Comparison of ENCODE assay signal across 8 cellular contexts in the genomic region with DNA sequence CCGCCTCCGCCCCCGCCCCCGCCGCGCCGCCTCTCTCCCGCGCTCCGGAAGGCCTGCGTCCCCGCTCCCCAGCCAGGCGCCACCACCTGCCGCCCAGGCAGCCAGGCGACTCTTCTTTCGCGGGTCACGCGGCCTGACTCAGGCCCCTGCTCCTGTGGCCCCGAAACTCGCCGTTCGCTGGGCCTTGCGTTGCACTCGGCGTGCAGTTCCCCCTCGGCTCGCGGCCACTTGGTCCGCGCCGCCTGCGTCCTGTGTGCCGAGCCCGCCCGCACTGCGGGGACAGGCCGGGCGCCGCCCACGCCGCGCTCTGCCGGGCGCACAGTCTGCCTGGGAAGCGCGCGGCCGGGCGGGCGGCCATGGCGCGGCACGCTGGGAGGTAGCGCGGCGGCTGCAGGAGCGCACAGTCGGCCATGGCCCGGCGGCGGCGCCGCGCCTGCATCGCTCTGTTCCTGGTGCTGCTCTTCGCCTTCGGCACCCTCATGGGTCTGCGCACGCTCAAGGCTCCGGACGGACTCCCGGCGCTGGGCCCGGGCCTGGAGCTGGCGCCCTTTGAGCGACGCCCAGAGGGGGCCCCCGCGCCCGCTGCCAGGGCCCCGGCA. TPM values are rescaled to one million over a fixed set of nuclear protein-coding genes. Genes with fewer than 3 reads are reported as not detected.
DNase-seq lines count a peak whose midpoint lies in the region; ATAC-seq, FAIRE-seq and TF ChIP-seq lines count a peak whose summit lies in the region.

A gene with protein sequence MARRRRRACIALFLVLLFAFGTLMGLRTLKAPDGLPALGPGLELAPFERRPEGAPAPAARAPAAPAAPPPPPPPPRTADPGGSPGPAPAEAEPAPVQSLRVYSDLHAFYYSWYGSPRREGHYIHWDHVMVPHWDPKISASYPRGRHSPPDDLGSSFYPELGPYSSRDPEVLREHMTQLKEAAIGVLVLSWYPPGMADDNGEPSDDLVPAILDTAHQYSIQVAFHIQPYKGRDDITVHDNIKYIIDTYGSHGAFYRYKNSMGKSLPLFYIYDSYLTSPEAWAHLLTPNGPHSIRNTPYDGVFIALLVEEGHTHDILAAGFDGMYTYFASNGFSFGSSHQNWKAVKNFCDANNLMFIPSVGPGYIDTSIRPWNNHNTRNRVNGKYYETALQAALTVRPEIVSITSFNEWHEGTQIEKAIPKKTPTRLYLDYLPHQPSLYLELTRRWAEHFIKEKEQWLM (plus strand): TSS at position 75 of the 599 bp plus-strand sequence. CDS start 336 bp downstream, at position 411.

- H4K8ac ChIP-seq in H1 (ENCODE audit: extremely low read depth, insufficient read depth, low read length) = peak within 1 kb of the TSS; percentile 42; the same call in 1 of the 2 replicates

- H3K4me3 ChIP-seq in HCT116 (replicated peaks in 1 of 2; ENCODE audit: low read depth in 1 of 2, low read length in 2 of 2) (peak within 1 kb of the TSS; percentile 63 to 76), H1 (ENCODE audit: extremely low read depth in 1 of 4, insufficient read depth in 2 of 4, low read depth in 3 of 4, low read length in 4 of 4) (peak within 1 kb of the TSS; percentile 60 to 79 (median 68)), stomach smooth muscle (ENCODE audit: low read length in 2 of 2) (peak within 1 kb of the TSS; percentile 25 to 76)

- intact Hi-C loops in HCT116 (cut with micrococcal nuclease) = loop anchor here (5.0 kb wide), 1 partner anchor 102 kb away; a partner anchor contains a TSS

- no peaks in the 10 kb centered on the region for H3K79me1 ChIP-seq in H1 (ENCODE audit: low read depth, low read length)

- peaks cover 15% of the 10 kb centered on the region for H3K79me2 ChIP-seq in HCT116 (ENCODE audit: insufficient read depth, low read length)
- no peaks in the 10 kb centered on the region for H3K79me2 ChIP-seq in H1 (ENCODE audit: control insufficient read depth in 1 of 2, insufficient read depth in 2 of 2, low read length in 2 of 2)

- no peak for FAIRE-seq in H1 (lab: Jason Lieb, UNC)

- H2BK5ac ChIP-seq in H1 (ENCODE audit: low read depth, low read length) = no peak within 1 kb of the TSS; the same call in 1 of the 2 replicates

- H3K9me3 ChIP-seq in HCT116 (ENCODE audit: control insufficient read depth in 1 of 2, insufficient read depth in 1 of 2, low read depth in 1 of 2, low read length in 2 of 2) (no peaks in the 10 kb centered on the region), H1 (ENCODE audit: insufficient read depth in 2 of 2, low read depth in 1 of 2, low read length in 1 of 2) (no peaks in the 10 kb centered on the region), stomach smooth muscle (ENCODE audit: control insufficient read depth in 2 of 2, low read length in 2 of 2) (no peaks in the 10 kb centered on the region)

- H2BK12ac ChIP-seq in H1 (ENCODE audit: low read depth, low read length) = no peak within 1 kb of the TSS

- peaks cover 10 to 17% of the 10 kb centered on the region in 2 experiments; a peak in 3 of 4 replicates for H3K4me1 ChIP-seq in HCT116 (ENCODE audit: control insufficient read depth in 1 of 2, insufficient read depth in 2 of 2, low read length in 2 of 2)
- peaks cover 0 to 7% (median 5%) of the 10 kb centered on the region in 4 experiments; a peak in 6 of 7 replicates for H3K4me1 ChIP-seq in H1 (replicated peaks in 1 of 4; ENCODE audit: control insufficient read depth in 3 of 4, insufficient read depth in 4 of 4, low read length in 3 of 4)
- peaks cover 9% of the 10 kb centered on the region for H3K4me1 ChIP-seq in stomach smooth muscle (ENCODE audit: control insufficient read depth, insufficient read depth, low read length)

- H3K56ac ChIP-seq in H1 (replicated peaks; ENCODE audit: insufficient read length, low read depth, low read length) = no peak within 1 kb of the TSS

- DNase-seq in GM03348 (ENCODE audit: low spot score) (peak; percentile 85), HCT116 (ENCODE audit: low read depth, low spot score) (peak; percentile 33), NCI-H146 treated with DMSO at 0.1 percent for 48 hours (lab: John Stamatoyannopoulos, UW; ENCODE audit: unreplicated experiment) (peak; percentile 14), H1 (ENCODE audit: low read depth in 1 of 2, low spot score in 2 of 2) (peak in 1 of 2 experiments; percentile 60), medulla oblongata (ENCODE audit: extremely low spot score) (peak; percentile 11)

- H3K23me2 ChIP-seq in H1 (ENCODE audit: low read depth, low read length) = peaks cover 8% of the 10 kb centered on the region

- H3K9me2 ChIP-seq in HCT116 (ENCODE audit: insufficient read depth) = no peaks in the 10 kb centered on the region

- H2BK20ac ChIP-seq in H1 (ENCODE audit: low read length) = no peak within 1 kb of the TSS

- H2BK120ac ChIP-seq in H1 (replicated peaks; ENCODE audit: low read depth, low read length) = no peak within 1 kb of the TSS

- peaks cover 2 to 4% of the 10 kb centered on the region in 2 experiments; a peak in 2 of 4 replicates for H3K36me3 ChIP-seq in HCT116 (ENCODE audit: control insufficient read depth in 1 of 2, insufficient read depth in 2 of 2, low read length in 2 of 2)
- H3K36me3 ChIP-seq in H1 (ENCODE audit: control insufficient read depth in 2 of 4, insufficient read depth in 4 of 4, low read length in 3 of 4) = no peaks in the 10 kb centered on the region
- peaks cover 0 to 3% of the 10 kb centered on the region in 2 donors for H3K36me3 ChIP-seq in stomach smooth muscle (ENCODE audit: control insufficient read depth in 2 of 2, insufficient read depth in 2 of 2, low read length in 2 of 2)

- H3K27me3 ChIP-seq in HCT116 (ENCODE audit: insufficient read depth, low read length) (no peaks in the 10 kb centered on the region), H1 (replicated peaks in 1 of 4; ENCODE audit: control insufficient read depth in 3 of 4, extremely low read depth in 1 of 4, insufficient read depth in 3 of 4, low read length in 3 of 4) (peaks cover 10 to 38% (median 31%) of the 10 kb centered on the region in 4 experiments), stomach smooth muscle (ENCODE audit: control insufficient read depth in 1 of 2, insufficient read depth in 2 of 2, low read length in 2 of 2) (peaks cover 0 to 8% of the 10 kb centered on the region in 2 donors)

- no peak within 1 kb of the TSS for H2AK5ac ChIP-seq in H1 (ENCODE audit: low read depth, low read length)

- TF ChIP-seq CTCF in HCT116 (IDR thresholded peaks at IDR 0.05 in 2 of 3, conservative IDR thresholded peaks at IDR 0.05 in 1 of 3; ENCODE audit: borderline replicate concordance in 1 of 3, insufficient read depth in 1 of 3, low read depth in 2 of 3, low read length in 2 of 3) (no peak), H1 (IDR thresholded peaks at IDR 0.05; ENCODE audit: control extremely low read depth in 1 of 3, insufficient read depth in 1 of 3, low read depth in 1 of 3, low read length in 3 of 3) (no peak)

- no peak within 1 kb of the TSS for H3K23ac ChIP-seq in H1 (ENCODE audit: insufficient read length)

- H3K9ac ChIP-seq in HCT116 (ENCODE audit: low read length) (peak within 1 kb of the TSS; percentile 70), H1 (replicated peaks in 1 of 4; ENCODE audit: extremely low read depth in 1 of 4, low read depth in 3 of 4, low read length in 3 of 4) (peak within 1 kb of the TSS in 2 of 4 experiments; percentile 20 to 42; a peak in 1 of 7 replicates), stomach smooth muscle (ENCODE audit: low read length in 2 of 2) (no peak within 1 kb of the TSS)

- no peak within 1 kb of the TSS for H3K14ac ChIP-seq in H1 (ENCODE audit: insufficient read length)

- RAD21 ChIA-PET in HCT116 (lab: Charles Lee; ENCODE audit: low non-redundant PET in 1 of 2, low total read pairs in 2 of 2, uncharacterized antibody in 2 of 2, unreplicated experiment in 2 of 2) = no interaction called here

- H3K4me2 ChIP-seq in HCT116 (ENCODE audit: low read length) (peak within 1 kb of the TSS; percentile 91), H1 (ENCODE audit: insufficient read depth in 1 of 2, low read depth in 2 of 2, low read length in 2 of 2) (peak within 1 kb of the TSS; percentile 79 to 99)

- peak within 1 kb of the TSS; percentile 54 for H4K91ac ChIP-seq in H1 (replicated peaks; ENCODE audit: insufficient read length, low read length)

- TF ChIP-seq RAD21 in HCT116 (IDR thresholded peaks at IDR 0.05; ENCODE audit: low read depth) (no peak), H1 (IDR thresholded peaks at IDR 0.05 in 1 of 2, conservative IDR thresholded peaks at IDR 0.05 in 1 of 2; ENCODE audit: low read depth in 2 of 2, low read length in 2 of 2) (no peak)

- no peak within 1 kb of the TSS for H2AFZ ChIP-seq in HCT116 (ENCODE audit: low read depth, low read length, poor library complexity, severe bottlenecking)
- H2AFZ ChIP-seq in H1 (ENCODE audit: low read length) = peak within 1 kb of the TSS; percentile 47; the same call in 1 of the 2 replicates

- no TSS peak for BruUV-seq in HCT116 (replicated peaks; lab: Mats Ljungman, UMichigan)

- H4K20me1 ChIP-seq in HCT116 (ENCODE audit: insufficient read depth) (no peaks in the 10 kb centered on the region), H1 (replicated peaks in 1 of 2; ENCODE audit: control insufficient read depth in 1 of 2, insufficient read depth in 2 of 2, low read length in 2 of 2) (peaks cover 0 to 7% of the 10 kb centered on the region in 2 experiments)

- H4K5ac ChIP-seq in H1 (ENCODE audit: insufficient read length, low read depth, low read length) = no peak within 1 kb of the TSS

- ATAC-seq in HCT116 (peak; percentile 89), GM19463 (IDR thresholded peaks at IDR 0.05; ENCODE audit: unreplicated experiment) (no peak)
- peak; percentile 71 to 73 for ATAC-seq in activated CD4-positive, CD25-positive, alpha-beta regulatory T cell treated with anti-CD3 and anti-CD28 coated beads, Interleukin-2, amount 50 U/mL, for 24 hours

- no peak for TF ChIP-seq POLR2A in HCT116 (IDR thresholded peaks at IDR 0.05; ENCODE audit: borderline replicate concordance, extremely low read depth, insufficient read depth, insufficient read length)
- no peak for TF ChIP-seq POLR2A in H1 (IDR thresholded peaks at IDR 0.05; ENCODE audit: control extremely low read depth in 1 of 2, low read depth in 2 of 2, low read length in 2 of 2)

- no peak within 1 kb of the TSS for H2BK15ac ChIP-seq in H1 (ENCODE audit: low read length)

- H3K4ac ChIP-seq in H1 (replicated peaks; ENCODE audit: insufficient read length, low read depth, low read length) = no peak within 1 kb of the TSS

- POLR2A ChIA-PET in HCT116 (lab: Charles Lee) (interaction anchor here (1.1 kb wide), 1 partner anchor 14 kb away, joined by 4 read pairs; a partner anchor contains a TSS), H1 (lab: Charles Lee; ENCODE audit: partially characterized antibody) (interaction anchor here (1.0 to 1.9 kb wide), 4 partner anchors 8 to 65 kb away, joined by 3 to 24 read pairs (median 4); a partner anchor contains a TSS)

- peak within 1 kb of the TSS; percentile 90 for H3K18ac ChIP-seq in H1 (ENCODE audit: extremely low read depth, low read length)

- TF ChIP-seq EP300 in H1 (IDR thresholded peaks at IDR 0.05; ENCODE audit: borderline replicate concordance in 1 of 2, low read depth in 2 of 2, low read length in 2 of 2) = no peak

- 2% methylated on average over 21 of the region's 82 CpGs; no CpG with 5 or more reads in 1 of the 2 experiments for whole genome bisulfite sequencing in H1 (ENCODE audit: extremely low coverage in 1 of 2, insufficient coverage in 1 of 2, insufficient read length in 1 of 2, insufficient replicate concordance in 2 of 2, low coverage in 1 of 2, low lambda C conversion rate in 2 of 2, missing lambda C conversion rate in 1 of 2), 2 experiments

- CTCF ChIA-PET in HCT116 (lab: Charles Lee) (no interaction called here), H1 (lab: Charles Lee; ENCODE audit: partially characterized antibody) (interaction anchor here (0.7 to 1.1 kb wide), 2 partner anchors 28 to 66 kb away, joined by 3 to 5 read pairs; a partner anchor contains a TSS)

- H3K27ac ChIP-seq in HCT116 (ENCODE audit: low read depth, low read length) (peak within 1 kb of the TSS; percentile 84), H1 (ENCODE audit: low read depth, low read length) (no peak within 1 kb of the TSS), stomach smooth muscle (ENCODE audit: low read length) (no peak within 1 kb of the TSS)

RNA-seq across cellular contexts. Expression of the gene that starts here (rescaled TPM):
- total RNA-seq in HCT116 (2021; ENCODE audit: unreplicated experiment) = 17.3 TPM
- 10.4 and 10.5 TPM in 2 replicates for polyA plus RNA-seq in HCT116 (2012)
- 4.2 and 4.8 TPM in 2 replicates for total RNA-seq in H1 (2021; fragmentation: NEBNext Ultra II Directional; extraction: Animal tissue kit (Norgen Biotek cat#: 25700))
- polyA plus RNA-seq in H1 (2011; rRNA removed) = 7.1 and 7.2 TPM in 2 replicates
- 4.3 TPM for polyA plus RNA-seq in H1 (2011; cell fraction: cytosol; rRNA removed)
- 5.5 TPM for polyA plus RNA-seq in H1 (2011; cell fraction: nucleus; rRNA removed)
- polyA plus RNA-seq in H1 (2012, experiment 1 of 2) = 5.1 to 7.3 TPM (median 6.2 TPM) in 4 replicates
- polyA plus RNA-seq in H1 (2012, experiment 2 of 2) = 7.3 TPM
- polyA plus RNA-seq in H1 (2013, experiment 1 of 2) = 6.3 TPM
- polyA plus RNA-seq in H1 (2013, experiment 2 of 2) = 6.6 TPM
- 3.7 and 5.7 TPM in 2 replicates for polyA minus RNA-seq in H1 (2011; rRNA and poly(A)+ RNA removed)
- polyA minus RNA-seq in H1 (2011; cell fraction: cytosol; rRNA and poly(A)+ RNA removed) = 2.4 TPM
- polyA minus RNA-seq in H1 (2011; cell fraction: nucleus; rRNA and poly(A)+ RNA removed) = 4.2 TPM
